21 cellular contexts compared by ENCODE assay signal in genomic region chr19:55693336-55693974, GRCh38. TPM values are rescaled to one million over a fixed set of nuclear protein-coding genes. Genes with fewer than 3 reads are reported as not detected.
"Had no signal": no experiment of that assay in that cellular context is flagged by ENCODE, and none has a peak within 500 bp of the region (broad histone marks: within the 10 kb centered on the region; RNA-seq: fewer than 3 reads in every experiment).

No MANE protein-coding gene starts in this region.

- ATAC-seq: activated naive CD8-positive, alpha-beta T cell treated with anti-CD3 and anti-CD28 coated beads, Interleukin-2, amount 50 U/mL, for 24 hours; stimulated activated effector memory CD8-positive, alpha-beta T cell treated with anti-CD3 and anti-CD28 coated beads, Interleukin-12 subunit alpha, Interleukin-12 subunit beta, amount 100 ng/mL, for 72 hours had no signal

- H3K27ac Mint-ChIP-seq: activated naive CD8-positive, alpha-beta T cell treated with anti-CD3 and anti-CD28 coated beads, Interleukin-2, amount 50 U/mL, for 24 hours; mesothelial cell of epicardium; nephron; stimulated activated effector memory CD8-positive, alpha-beta T cell treated with anti-CD3 and anti-CD28 coated beads, Interleukin-12 subunit alpha, Interleukin-12 subunit beta, amount 100 ng/mL, for 72 hours; type B pancreatic cell had no signal

- H3K4me3 ChIP-seq: lung, SJSA1, testis had no signal

- FAIRE-seq: frontal cortex had no signal

- H3K4me1 Mint-ChIP-seq: activated naive CD8-positive, alpha-beta T cell treated with anti-CD3 and anti-CD28 coated beads, Interleukin-2, amount 50 U/mL, for 24 hours; mesothelial cell of epicardium; stimulated activated effector memory CD8-positive, alpha-beta T cell treated with anti-CD3 and anti-CD28 coated beads, Interleukin-12 subunit alpha, Interleukin-12 subunit beta, amount 100 ng/mL, for 72 hours had no signal

- H3K9me3 ChIP-seq: SJSA1, testis had no signal

- H3K4me1 ChIP-seq: SJSA1 had no signal

- H3K36me3 Mint-ChIP-seq: type B pancreatic cell had no signal

- H3K27ac ChIP-seq: brain microvascular endothelial cell, SJSA1, testis had no signal

- H3K27me3 Mint-ChIP-seq: activated naive CD8-positive, alpha-beta T cell treated with anti-CD3 and anti-CD28 coated beads, Interleukin-2, amount 50 U/mL, for 24 hours; type B pancreatic cell had no signal

- DNase-seq: activated CD4-positive, alpha-beta T cell treated with anti-CD3 and anti-CD28 coated beads, Interleukin-2, amount 50 U/mL, for 4 hours; activated naive CD4-positive, alpha-beta T cell treated with Interleukin-2 at 50 U/mL for 16 hours; activated naive CD8-positive, alpha-beta T cell treated with anti-CD3 and anti-CD28 coated beads, Interleukin-2, amount 50 U/mL, for 24 hours; brain microvascular endothelial cell; cortex of kidney; effector CD4-positive, alpha-beta T cell; kidney glomerular epithelial cell; retina; stimulated activated CD4-positive, alpha-beta T cell treated with anti-CD3 and anti-CD28 coated beads, Interleukin-15, amount 100 ng/mL, for 24 hours; stimulated activated CD4-positive, alpha-beta T cell treated with anti-CD3 and anti-CD28 coated beads, Interleukin-4, amount 100 ng/mL, for 1 hour; testis had no signal

- H3K27me3 ChIP-seq: brain microvascular endothelial cell, SJSA1, testis had no signal

- H3K4me3 Mint-ChIP-seq: activated naive CD8-positive, alpha-beta T cell treated with anti-CD3 and anti-CD28 coated beads, Interleukin-2, amount 50 U/mL, for 24 hours; mesothelial cell of epicardium; nephron; stimulated activated effector memory CD8-positive, alpha-beta T cell treated with anti-CD3 and anti-CD28 coated beads, Interleukin-12 subunit alpha, Interleukin-12 subunit beta, amount 100 ng/mL, for 72 hours; type B pancreatic cell had no signal

RNA-seq across cellular contexts. Expression of gene NLRP9, which starts 44.7 kb away (rescaled TPM):
- total RNA-seq: frontal cortex; lung; mesothelial cell of epicardium; SJSA1; skeletal muscle tissue; T-helper 2 cell treated with Interferon-gamma antibody and Interleukin-4, amounts not matched to agents 100 ng/mL and 5 ng/mL, for 36 hours had no signal
- polyA plus RNA-seq: esophagus, lung had no signal
